In the genomic region with DNA sequence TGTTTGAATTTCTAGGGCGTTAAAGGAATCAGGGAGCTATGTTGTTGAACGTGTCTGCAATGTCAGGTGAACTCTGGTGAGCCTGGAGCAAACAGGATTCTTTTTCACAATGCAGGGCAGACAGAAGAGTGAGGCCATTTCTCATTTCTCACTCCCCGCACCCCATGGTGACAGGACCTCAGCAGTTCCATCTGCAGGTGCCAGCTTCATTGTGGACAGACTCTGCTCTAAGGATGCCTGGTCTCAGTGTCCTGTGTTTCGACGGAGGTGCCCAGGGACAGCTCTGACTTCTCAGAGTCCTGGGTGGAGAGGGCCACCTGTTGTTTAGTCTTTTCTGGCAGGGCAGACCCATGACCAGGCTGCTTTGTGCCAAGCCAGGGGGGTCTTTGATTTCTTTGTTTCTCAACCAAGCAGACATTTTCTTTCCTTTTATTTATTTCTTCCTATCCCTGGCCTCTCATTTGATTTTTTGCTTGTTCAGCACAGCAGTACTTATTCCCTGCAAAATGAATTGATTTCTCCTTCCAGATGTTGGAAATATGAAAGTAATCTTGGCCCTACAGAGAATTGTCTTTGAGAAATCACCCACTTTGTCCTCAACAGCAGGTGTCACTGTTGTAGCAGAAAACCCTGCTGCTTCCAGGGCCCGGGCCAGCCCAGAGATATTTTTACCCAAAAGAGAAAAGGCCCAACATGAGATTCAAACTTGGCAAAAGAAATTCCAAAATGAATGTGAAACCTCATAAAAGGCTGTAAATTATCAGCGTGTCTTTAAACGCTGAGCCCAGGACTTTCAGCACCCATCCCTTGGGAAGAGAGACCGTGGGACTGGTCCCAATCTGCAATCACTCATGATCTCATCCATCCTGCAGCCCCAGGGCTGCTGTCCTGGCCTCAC, we compare ENCODE assay signal across 9 cellular contexts.
DNase-seq lines count a peak whose midpoint lies in the region; ATAC-seq lines count a peak whose summit lies in the region.
"Had no signal": no experiment of that assay in that cellular context is flagged by ENCODE, and none has a peak within 500 bp of the region (broad histone marks: within the 10 kb centered on the region; RNA-seq: fewer than 3 reads in every experiment).

No MANE protein-coding gene starts in this region.

- no peak for ATAC-seq in HG02970 (IDR thresholded peaks at IDR 0.05; ENCODE audit: low FRiP score, unreplicated experiment)

- peak; percentile 38 for DNase-seq in NCI-H2107 treated with DMSO at 0.1 percent for 48 hours (lab: John Stamatoyannopoulos, UW; ENCODE audit: unreplicated experiment)
- no peak for DNase-seq in NCI-H2107 (lab: John Stamatoyannopoulos, UW)
- DNase-seq in NCI-H1436 (lab: John Stamatoyannopoulos, UW): peak; percentile 15
- DNase-seq in amniotic epithelial cell (ENCODE audit: low read depth): peak; percentile 21
- peak; percentile 28 for DNase-seq in kidney tubule cell (ENCODE audit: low spot score)
- no peak for DNase-seq in GM19238 (ENCODE audit: insufficient read length, low spot score)
- no peak for DNase-seq in UCSD-AML1 (lab: John Stamatoyannopoulos, UW; ENCODE audit: unreplicated experiment)
- DNase-seq: activated B cell treated with CpG ODN at 0.5 μM for 24 hours had no signal

Comparison
In these comparisons a context has a peak if more than half of its experiments do, and no peak if none do; other contexts are left out.
1. DNase-seq: peak in NCI-H2107 treated with DMSO at 0.1 percent for 48 hours (single experiment), NCI-H1436 (single experiment), amniotic epithelial cell (single experiment) and kidney tubule cell (single experiment); none in NCI-H2107 (single experiment), GM19238 (single experiment) and UCSD-AML1 (single experiment).